ENCODE assay signal across 10 cellular contexts in genomic region chr6:158323561-158323958, GRCh38. TPM values are rescaled to one million over a fixed set of nuclear protein-coding genes. Genes with fewer than 3 reads are reported as not detected.
A peak's percentile ranks its signal among the peaks of the same experiment; 100 is the strongest.
DNase-seq lines count a peak whose midpoint lies in the region; ATAC-seq and TF ChIP-seq lines count a peak whose summit lies in the region.
"Had no signal": no experiment of that assay in that cellular context is flagged by ENCODE, and none has a peak within 500 bp of the region (broad histone marks: within the 10 kb centered on the region; RNA-seq: fewer than 3 reads in every experiment).

No MANE protein-coding gene starts in this region.

- peak overlapping the region; percentile 16 to 66 (median 42) for H3K27ac ChIP-seq in body of pancreas

- TF ChIP-seq CTCF in body of pancreas (IDR thresholded peaks at IDR 0.05), result no peak

- no peaks in the 10 kb centered on the region for H3K36me3 ChIP-seq in body of pancreas (replicated peaks in 1 of 2; ENCODE audit: insufficient read depth in 1 of 2, low read depth in 2 of 2)

- no peak for DNase-seq in body of pancreas
- no peak for DNase-seq in D341Med (ENCODE audit: low spot score)
- no peak for DNase-seq in NCI-H1092 treated with DMSO at 0.1 percent for 48 hours (lab: John Stamatoyannopoulos, UW)
- DNase-seq in COLO668 (lab: John Stamatoyannopoulos, UW; ENCODE audit: unreplicated experiment), result no peak
- DNase-seq: left ventricle myocardium superior, T1000 had no signal

- ATAC-seq in GM18499 (IDR thresholded peaks at IDR 0.05; ENCODE audit: insufficient read depth, unreplicated experiment) (peak; percentile 32), GM19468 (IDR thresholded peaks at IDR 0.05; ENCODE audit: extremely low read depth, unreplicated experiment) (peak; percentile 10), HG03103 (IDR thresholded peaks at IDR 0.05; ENCODE audit: low read depth, unreplicated experiment) (peak; percentile 40), body of pancreas (no peak), HG03439 (IDR thresholded peaks at IDR 0.05; ENCODE audit: unreplicated experiment) (no peak)

- no peak overlapping the region for H3K4me3 ChIP-seq in body of pancreas

- H3K4me1 ChIP-seq in body of pancreas, result peaks cover 30% of the 10 kb centered on the region

- WGBS in body of pancreas, 2 donors, result 76 to 85% methylated on average over 2 of the region's 2 CpGs

- no peaks in the 10 kb centered on the region for H3K27me3 ChIP-seq in body of pancreas

- intact Hi-C loops in body of pancreas (cut with DNase I), result no loop called here

- TF ChIP-seq POLR2A in body of pancreas (IDR thresholded peaks at IDR 0.05), result no peak

- no peaks in the 10 kb centered on the region for H3K9me3 ChIP-seq in body of pancreas

RNA-seq across cellular contexts. Expression of gene TULP4, which starts 11.3 kb away (rescaled TPM):
- 10 to 100 TPM; 81.2 to 92.3 TPM for total RNA-seq in body of pancreas

Comparison
In these comparisons a context has a peak if more than half of its experiments do, and no peak if none do; other contexts are left out.
1. ATAC-seq: peak in GM18499 (single experiment), GM19468 (single experiment) and HG03103 (single experiment); none in body of pancreas (single experiment) and HG03439 (single experiment).